15 cellular contexts compared by ENCODE assay signal in the genomic region with DNA sequence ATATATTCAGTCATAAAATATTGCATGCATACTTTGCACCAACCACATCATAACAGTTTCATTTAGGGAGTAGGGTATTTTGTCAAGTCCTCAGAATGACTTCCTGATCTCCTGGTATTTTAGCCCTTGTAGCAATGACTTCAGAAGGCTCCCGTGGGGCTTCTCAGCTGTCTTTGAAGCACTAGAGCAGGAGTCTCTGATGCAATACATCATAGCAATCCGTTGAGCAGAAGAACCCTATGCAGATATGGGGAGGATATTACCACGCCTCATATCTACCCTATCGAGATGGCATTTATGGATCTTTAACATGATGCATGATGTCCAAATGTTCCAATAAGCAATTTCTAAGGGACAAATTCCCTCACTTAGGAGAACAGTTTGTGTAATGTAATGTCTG.
"Had no signal": no experiment of that assay in that cellular context is flagged by ENCODE, and none has a peak within 500 bp of the region (broad histone marks: within the 10 kb centered on the region; RNA-seq: fewer than 3 reads in every experiment).

No MANE protein-coding gene starts in this region.

- H3K4me2 ChIP-seq: smooth muscle cell had no signal

- H3K27me3 ChIP-seq: gastrocnemius medialis, heart right ventricle, ovary, right atrium auricular region had no signal

- H3K27ac ChIP-seq: dorsolateral prefrontal cortex, gastrocnemius medialis, heart right ventricle, ovary, right atrium auricular region had no signal

- H3K4me1 ChIP-seq: gastrocnemius medialis, heart right ventricle, right atrium auricular region had no signal

- DNase-seq: cortex of kidney; dorsolateral prefrontal cortex; effector CD8-positive, alpha-beta T cell; gastrocnemius medialis; hypothalamus; kidney glomerular epithelial cell; mesendoderm; naive thymus-derived CD8-positive, alpha-beta T cell; ovary; stimulated activated CD4-positive, alpha-beta T cell treated with anti-CD3 and anti-CD28 coated beads, Interleukin-2, amount 100 ng/mL, for 48 hours; stimulated activated naive CD4-positive, alpha-beta T cell treated with Interleukin-2 at 50 U/mL for 16 hours; trophoblast cell had no signal

- H3K9me3 ChIP-seq: gastrocnemius medialis, heart right ventricle, ovary, right atrium auricular region had no signal

- ATAC-seq: gastrocnemius medialis; heart right ventricle; naive thymus-derived CD8-positive, alpha-beta T cell had no signal

- H3K36me3 ChIP-seq: gastrocnemius medialis, heart right ventricle, ovary, right atrium auricular region had no signal

- H3K4me3 ChIP-seq: dorsolateral prefrontal cortex, gastrocnemius medialis, heart right ventricle, ovary, right atrium auricular region, smooth muscle cell had no signal
